8 cellular contexts compared by ENCODE assay signal in the genomic region with DNA sequence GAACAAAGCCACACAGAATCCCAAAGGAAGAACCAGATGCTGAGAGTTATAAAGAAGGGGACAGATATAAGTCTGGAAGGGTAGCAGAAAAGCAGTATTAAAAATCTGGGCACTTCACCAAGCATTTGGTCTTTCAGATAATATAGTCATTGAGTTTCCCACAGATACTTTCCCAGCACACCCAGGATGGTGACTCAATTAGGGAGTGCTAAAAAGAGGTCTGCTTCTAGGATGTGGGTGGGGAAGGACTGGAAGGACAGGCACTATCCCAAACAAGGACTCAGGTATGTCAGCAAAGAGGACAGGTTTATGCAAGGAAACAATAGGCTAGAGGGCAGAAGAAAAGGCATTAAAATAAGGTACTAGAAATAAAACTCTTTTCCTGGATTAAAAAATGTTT. TPM values are rescaled to one million over a fixed set of nuclear protein-coding genes. Genes with fewer than 3 reads are reported as not detected.
DNase-seq lines count a peak whose midpoint lies in the region; ATAC-seq and TF ChIP-seq lines count a peak whose summit lies in the region.
"Had no signal": no experiment of that assay in that cellular context is flagged by ENCODE, and none has a peak within 500 bp of the region (broad histone marks: within the 10 kb centered on the region; RNA-seq: fewer than 3 reads in every experiment).

No MANE protein-coding gene starts in this region.

- peaks cover 5 to 15% of the 10 kb centered on the region in 2 experiments for H3K79me1 ChIP-seq in IMR-90 (ENCODE audit: low read depth in 1 of 2, low read length in 2 of 2)

- peak overlapping the region; percentile 99 to 100 (median 100) for H3K27ac Mint-ChIP-seq in brain

- peak overlapping the region; percentile 66 for H2BK5ac ChIP-seq in IMR-90 (ENCODE audit: low read depth, low read length, poor library complexity, severe bottlenecking)

- H2BK15ac ChIP-seq in IMR-90 (ENCODE audit: low read depth, low read length) = peak overlapping the region; percentile 80; the same call in 1 of the 3 replicates

- H2AK5ac ChIP-seq in IMR-90 (ENCODE audit: low read depth, low read length) = peak overlapping the region; percentile 97

- peak overlapping the region; percentile 76 to 84 (median 81) for H3K4me3 Mint-ChIP-seq in brain

- peak overlapping the region; percentile 35; the same call in 1 of the 2 replicates for H3K23ac ChIP-seq in IMR-90 (ENCODE audit: low read depth, low read length)

- H4K20me1 ChIP-seq in IMR-90 (ENCODE audit: insufficient read depth, low read length) = no peaks in the 10 kb centered on the region

- no peaks in the 10 kb centered on the region for H3K27me3 Mint-ChIP-seq in brain

- peak overlapping the region; percentile 82 for H2BK120ac ChIP-seq in IMR-90 (ENCODE audit: low read depth, low read length)

- POLR2A ChIA-PET in IMR-90 (lab: Charles Lee; ENCODE audit: unreplicated experiment) = no interaction called here

- dilution Hi-C loops in IMR-90 (cut with HindIII; ENCODE audit: low sequenced_read_pairs, unreplicated experiment) = no loop called here

- no peaks in the 10 kb centered on the region for H3K9me1 ChIP-seq in IMR-90 (ENCODE audit: insufficient read depth, low read length)

- H4K8ac ChIP-seq in IMR-90 (ENCODE audit: low read depth in 2 of 2, low read length in 2 of 2) = peak overlapping the region; percentile 59 to 72; a peak in 3 of 4 replicates

- peak overlapping the region; percentile 47 for H2AK9ac ChIP-seq in IMR-90 (replicated peaks; ENCODE audit: low read depth, low read length, poor library complexity)

- no peak overlapping the region for H3K4me2 ChIP-seq in IMR-90 (ENCODE audit: low read depth, low read length)

- H4K5ac ChIP-seq in IMR-90 (ENCODE audit: low read depth, low read length) = peak overlapping the region; percentile 95

- H2AFZ ChIP-seq in IMR-90 (replicated peaks; ENCODE audit: low read length, poor library complexity) = no peak overlapping the region

- H3K56ac ChIP-seq in IMR-90 (ENCODE audit: extremely low read depth, insufficient read depth, low read length) = no peak overlapping the region

- H3K18ac ChIP-seq in IMR-90 (ENCODE audit: low read depth, low read length) = peak overlapping the region; percentile 59; the same call in 1 of the 2 replicates

- peak overlapping the region; percentile 85; the same call in 1 of the 2 replicates for H3K27ac ChIP-seq in IMR-90 (ENCODE audit: insufficient read depth, low read length)

- ATAC-seq in IMR-90 (ENCODE audit: low read depth) (no peak), GM21423 (IDR thresholded peaks at IDR 0.05; ENCODE audit: unreplicated experiment) (no peak)

- intact Hi-C loops in IMR-90 (cut with micrococcal nuclease) = no loop called here

- peaks cover 63% of the 10 kb centered on the region for H3K4me1 Mint-ChIP-seq in brain

- no peaks in the 10 kb centered on the region for H3K27me3 ChIP-seq in IMR-90 (ENCODE audit: control insufficient read depth, insufficient read depth, low read length)
- H3K27me3 ChIP-seq in kidney epithelial cell (ENCODE audit: control insufficient read depth, insufficient read depth, low read length) = no peaks in the 10 kb centered on the region

- H3K4ac ChIP-seq in IMR-90 (ENCODE audit: low read depth, low read length) = peak overlapping the region; percentile 84

- H3K14ac ChIP-seq in IMR-90 (replicated peaks; ENCODE audit: low read depth, low read length) = peak overlapping the region; percentile 54; the same call in 1 of the 2 replicates

- peak overlapping the region; percentile 64; the same call in 1 of the 2 replicates for H4K91ac ChIP-seq in IMR-90 (ENCODE audit: insufficient read depth, low read depth, low read length)

- no peak for TF ChIP-seq POLR2A in IMR-90 (IDR thresholded peaks at IDR 0.05; ENCODE audit: low read depth, low read length)

- no peaks in the 10 kb centered on the region for H3K9me3 ChIP-seq in IMR-90 (ENCODE audit: control insufficient read depth, insufficient read depth, low read length)

- TF ChIP-seq CTCF in IMR-90 (conservative IDR thresholded peaks at IDR 0.05; ENCODE audit: low read depth, low read length) (no peak), brain (conservative IDR thresholded peaks at IDR 0.05) (no peak), kidney epithelial cell (IDR thresholded peaks at IDR 0.05; ENCODE audit: insufficient read depth, low read length, poor library complexity, severe bottlenecking) (no peak)

- H3K4me3 ChIP-seq in IMR-90 (ENCODE audit: insufficient read depth, low read depth, low read length) (no peak overlapping the region), kidney epithelial cell (ENCODE audit: low read depth, low read length) (no peak overlapping the region)

- BruUV-seq in IMR-90 (replicated peaks; lab: Mats Ljungman, UMichigan) = no TSS peak

- DNase-seq in IMR-90 (peak; percentile 73), kidney epithelial cell (ENCODE audit: low read depth) (peak; percentile 14), stromal cell of bone marrow (ENCODE audit: low read depth) (peak; percentile 65), GM19240 (ENCODE audit: insufficient read length, low spot score) (no peak)
- DNase-seq in activated CD4-positive, alpha-beta T cell treated with anti-CD3 and anti-CD28 coated beads for 4 hours = no peak
- DNase-seq: stimulated activated CD8-positive, alpha-beta memory T cell treated with anti-CD3 and anti-CD28 coated beads, Interleukin-4, amount 100 ng/mL, for 48 hours had no signal

- H3K36me3 ChIP-seq in IMR-90 (ENCODE audit: control insufficient read depth, insufficient read depth, low read length) (no peaks in the 10 kb centered on the region), kidney epithelial cell (ENCODE audit: control insufficient read depth, insufficient read depth, low read length) (peaks cover 1% of the 10 kb centered on the region)

- peaks cover 7% of the 10 kb centered on the region for H3K4me1 ChIP-seq in IMR-90 (ENCODE audit: control insufficient read depth, insufficient read depth, low read length)

- in situ Hi-C loops in IMR-90 (cut with MboI; ENCODE audit: low sequenced_read_pairs) = no loop called here

- TF ChIP-seq RAD21 in IMR-90 (IDR thresholded peaks at IDR 0.05; ENCODE audit: low read length) = no peak

- CTCF ChIA-PET in IMR-90 (lab: Yijun Ruan, JAX) = interaction anchor here (0.6 to 2.7 kb wide), 6 partner anchors 8 to 162 kb away, joined by 3 to 34 read pairs (median 17); a partner anchor contains a TSS

- peaks cover 2 to 14% (median 7%) of the 10 kb centered on the region in 5 experiments for H3K9me3 Mint-ChIP-seq in brain

- H2BK20ac ChIP-seq in IMR-90 (ENCODE audit: low read depth, low read length) = no peak overlapping the region

- peak overlapping the region; percentile 51; the same call in 1 of the 2 replicates for H3K9ac ChIP-seq in IMR-90 (ENCODE audit: low read depth, low read length)

- peaks cover 75% of the 10 kb centered on the region for H3K36me3 Mint-ChIP-seq in brain

TF ChIP-seq in IMR-90, 13 proteins besides CTCF, POLR2A, EP300 and RAD21:
- TF ChIP-seq SMC3 (IDR thresholded peaks at IDR 0.05; ENCODE audit: low read depth, low read length) (no peak), MXI1 (IDR thresholded peaks at IDR 0.05; ENCODE audit: borderline replicate concordance, low read depth, low read length) (no peak), CEBPB (IDR thresholded peaks at IDR 0.05; ENCODE audit: low read depth, low read length) (no peak), MAZ (IDR thresholded peaks at IDR 0.05; ENCODE audit: borderline replicate concordance, low read depth, low read length) (no peak), NFE2L2 (IDR thresholded peaks at IDR 0.05; ENCODE audit: low read depth, low read length) (no peak), RFX5 (IDR thresholded peaks at IDR 0.05; ENCODE audit: low read depth, low read length) (no peak), MAFK (IDR thresholded peaks at IDR 0.05; ENCODE audit: low read depth, low read length) (no peak), FOS (IDR thresholded peaks at IDR 0.05; ENCODE audit: low read depth, low read length) (no peak), BHLHE40 (IDR thresholded peaks at IDR 0.05; ENCODE audit: low read depth, low read length) (no peak), RCOR1 (IDR thresholded peaks at IDR 0.05; ENCODE audit: insufficient replicate concordance, low read length) (no peak), CHD1 (IDR thresholded peaks at IDR 0.05; ENCODE audit: low read depth, low read length) (no peak)
- TF ChIP-seq, protein P1, sequence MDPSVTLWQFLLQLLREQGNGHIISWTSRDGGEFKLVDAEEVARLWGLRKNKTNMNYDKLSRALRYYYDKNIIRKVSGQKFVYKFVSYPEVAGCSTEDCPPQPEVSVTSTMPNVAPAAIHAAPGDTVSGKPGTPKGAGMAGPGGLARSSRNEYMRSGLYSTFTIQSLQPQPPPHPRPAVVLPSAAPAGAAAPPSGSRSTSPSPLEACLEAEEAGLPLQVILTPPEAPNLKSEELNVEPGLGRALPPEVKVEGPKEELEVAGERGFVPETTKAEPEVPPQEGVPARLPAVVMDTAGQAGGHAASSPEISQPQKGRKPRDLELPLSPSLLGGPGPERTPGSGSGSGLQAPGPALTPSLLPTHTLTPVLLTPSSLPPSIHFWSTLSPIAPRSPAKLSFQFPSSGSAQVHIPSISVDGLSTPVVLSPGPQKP (IDR thresholded peaks at IDR 0.05; ENCODE audit: borderline replicate concordance, low read depth, low read length) = no peak
- TF ChIP-seq, protein P2, sequence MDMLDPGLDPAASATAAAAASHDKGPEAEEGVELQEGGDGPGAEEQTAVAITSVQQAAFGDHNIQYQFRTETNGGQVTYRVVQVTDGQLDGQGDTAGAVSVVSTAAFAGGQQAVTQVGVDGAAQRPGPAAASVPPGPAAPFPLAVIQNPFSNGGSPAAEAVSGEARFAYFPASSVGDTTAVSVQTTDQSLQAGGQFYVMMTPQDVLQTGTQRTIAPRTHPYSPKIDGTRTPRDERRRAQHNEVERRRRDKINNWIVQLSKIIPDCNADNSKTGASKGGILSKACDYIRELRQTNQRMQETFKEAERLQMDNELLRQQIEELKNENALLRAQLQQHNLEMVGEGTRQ (IDR thresholded peaks at IDR 0.05; ENCODE audit: low read depth, low read length) = no peak
TF ChIP-seq in IMR-90: peak in this region for 0.

RNA-seq across cellular contexts. Expression of a gene that starts 59.3 kb away (rescaled TPM):
- total RNA-seq in IMR-90 (2012; rRNA removed) (12.0 and 15.8 TPM in 2 replicates), kidney epithelial cell (99.7 and 103 TPM in 2 replicates)
- polyA plus RNA-seq in IMR-90 (2012; rRNA removed) (30.7 and 37.4 TPM in 2 replicates), brain (ENCODE audit: insufficient read depth, low read depth, low replicate concordance) (87.8 TPM)
- polyA plus RNA-seq in IMR-90 (2012; cell fraction: cytosol; rRNA removed) = 16.8 and 22.1 TPM in 2 replicates
- 53.9 and 92.2 TPM in 2 replicates for polyA plus RNA-seq in IMR-90 (2012; cell fraction: nucleus; rRNA removed; ENCODE audit: low replicate concordance)

Comparison
In these comparisons a context has a peak if more than half of its experiments do, and no peak if none do; other contexts are left out.
1. DNase-seq: peak in IMR-90 (single experiment), kidney epithelial cell (single experiment) and stromal cell of bone marrow (single experiment); none in activated CD4-positive, alpha-beta T cell treated with anti-CD3 and anti-CD28 coated beads for 4 hours (0 of 2) and GM19240 (single experiment).